In the genomic region with DNA sequence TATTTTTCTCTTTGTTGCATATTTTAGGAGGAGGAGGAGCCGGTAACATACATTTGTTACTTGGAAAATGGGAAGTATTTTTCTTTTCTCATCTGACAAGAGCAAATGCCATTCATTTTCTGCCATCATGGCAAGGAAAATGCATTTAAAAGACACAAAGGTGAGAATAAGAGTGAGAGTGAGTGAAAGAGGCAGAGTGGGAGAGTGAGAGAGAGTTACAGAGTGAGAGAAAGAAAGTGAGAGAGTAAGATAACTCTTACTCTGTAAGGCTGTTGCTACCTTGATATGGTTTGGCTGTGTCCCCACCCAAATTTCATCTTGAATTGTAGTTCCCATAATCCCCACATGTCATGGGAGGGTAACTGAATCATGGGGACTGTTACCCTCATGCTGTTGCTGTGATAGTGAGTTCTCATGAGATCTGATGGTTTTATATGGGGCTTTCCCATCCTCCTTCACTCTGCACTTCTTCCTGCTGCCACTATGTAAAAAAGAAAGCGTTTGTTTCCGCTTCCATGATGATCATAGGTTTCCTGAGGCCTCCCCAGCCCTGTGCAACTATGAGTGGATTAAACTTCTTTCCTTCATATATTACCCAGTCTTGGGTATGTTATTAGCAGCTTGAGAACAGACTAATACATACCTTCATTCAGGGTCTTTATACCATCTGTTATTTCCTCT, we compare ENCODE assay signal across 20 cellular contexts.
DNase-seq lines count a peak whose midpoint lies in the region; ATAC-seq and TF ChIP-seq lines count a peak whose summit lies in the region.
"Had no signal": no experiment of that assay in that cellular context is flagged by ENCODE, and none has a peak within 500 bp of the region (broad histone marks: within the 10 kb centered on the region; RNA-seq: fewer than 3 reads in every experiment).

No MANE protein-coding gene starts in this region.

- no peak overlapping the region for H3K4me2 ChIP-seq in GM23338
- H3K4me2 ChIP-seq: A549; BLaER1 treated with 17β-estradiol and CSF1 and Interleukin-3, amounts not matched to agents 10 nM and 100 nM had no signal

- no peaks in the 10 kb centered on the region for H4K20me1 ChIP-seq in GM23338 (replicated peaks; ENCODE audit: insufficient read depth)
- H4K20me1 ChIP-seq: BLaER1 treated with 17β-estradiol and CSF1 and Interleukin-3, amounts not matched to agents 10 nM and 100 nM had no signal

- TF ChIP-seq EP300 in transverse colon (IDR thresholded peaks at IDR 0.05; ENCODE audit: low read depth): no peak

- no peaks in the 10 kb centered on the region for H3K27me3 Mint-ChIP-seq in GM23338 (ENCODE audit: insufficient read depth, low read depth, poor library complexity)
- no peaks in the 10 kb centered on the region; the same call in 1 of the 2 replicates for H3K27me3 Mint-ChIP-seq in WTC11 (ENCODE audit: low read depth)
- peaks cover 4% of the 10 kb centered on the region for H3K27me3 Mint-ChIP-seq in memory B cell
- H3K27me3 Mint-ChIP-seq: CD4-positive, alpha-beta T cell had no signal

- ATAC-seq in GM23338: no peak
- 0 out of 2 replicates have a peak, but pooled peaks have one; percentile 18 for ATAC-seq in WTC11
- peak; percentile 37 for ATAC-seq in memory B cell (ENCODE audit: low read depth)
- ATAC-seq in GM19023 (IDR thresholded peaks at IDR 0.05; ENCODE audit: unreplicated experiment): no peak

- TF ChIP-seq POLR2A in transverse colon (IDR thresholded peaks at IDR 0.05): no peak

- 0 out of 2 replicates have a peak overlapping the region, but pooled peaks have one; percentile 76 for H2AFZ ChIP-seq in GM23338

- H3K9me3 Mint-ChIP-seq in GM23338: no peaks in the 10 kb centered on the region
- no peaks in the 10 kb centered on the region for H3K9me3 Mint-ChIP-seq in WTC11
- no peaks in the 10 kb centered on the region for H3K9me3 Mint-ChIP-seq in memory B cell
- H3K9me3 Mint-ChIP-seq: CD4-positive, alpha-beta T cell had no signal

- CTCF ChIA-PET in WTC11 (lab: Charles Lee): no interaction called here

- in situ Hi-C loops in transverse colon (cut with MboI; ENCODE audit: low pct_ligation_motif_present in 1 of 4, low pct_unique_long_range_greater_than_20kb in 1 of 4, low sequenced_read_pairs in 3 of 4): no loop called here

- H3K27ac Mint-ChIP-seq in GM23338 (no peak overlapping the region), WTC11 (no peak overlapping the region), memory B cell (no peak overlapping the region)
- H3K27ac Mint-ChIP-seq: CD14-positive monocyte; CD4-positive, alpha-beta T cell had no signal

- no peaks in the 10 kb centered on the region for H3K36me3 ChIP-seq in GM23338 (ENCODE audit: insufficient read depth)
- H3K36me3 ChIP-seq in transverse colon: no peaks in the 10 kb centered on the region
- H3K36me3 ChIP-seq: BE2C; BLaER1 treated with 17β-estradiol and CSF1 and Interleukin-3, amounts not matched to agents 10 nM and 100 nM had no signal

- WGBS in transverse colon (ENCODE audit: low coverage in 1 of 2), 2 donors: 70 to 82% methylated on average over 3 of the region's 3 CpGs

- H3K4me3 Mint-ChIP-seq in GM23338: no peak overlapping the region
- no peak overlapping the region for H3K4me3 Mint-ChIP-seq in WTC11
- H3K4me3 Mint-ChIP-seq in memory B cell: no peak overlapping the region
- H3K4me3 Mint-ChIP-seq: CD14-positive monocyte; CD4-positive, alpha-beta T cell; CD8-positive, alpha-beta memory T cell had no signal

- peak; percentile 21 for TF ChIP-seq CTCF in GM12864 (IDR thresholded peaks at IDR 0.05; ENCODE audit: low read depth, low read length, missing control alignments)
- no peak for TF ChIP-seq CTCF in GM23338 (conservative IDR thresholded peaks at IDR 0.05; ENCODE audit: low read depth in 2 of 2)
- no peak for TF ChIP-seq CTCF in WTC11 (IDR thresholded peaks at IDR 0.05)
- no peak for TF ChIP-seq CTCF in transverse colon (IDR thresholded peaks at IDR 0.05)

- H3K36me3 Mint-ChIP-seq in GM23338 (ENCODE audit: low read depth) (no peaks in the 10 kb centered on the region), WTC11 (no peaks in the 10 kb centered on the region), memory B cell (no peaks in the 10 kb centered on the region)
- H3K36me3 Mint-ChIP-seq: CD14-positive monocyte; CD8-positive, alpha-beta memory T cell had no signal

- no peaks in the 10 kb centered on the region for H3F3A ChIP-seq in GM23338 (replicated peaks; ENCODE audit: low read depth)

- H3K27ac ChIP-seq in GM23338 (ENCODE audit: low read depth) (no peak overlapping the region), transverse colon (no peak overlapping the region)
- H3K27ac ChIP-seq: A549; BLaER1 treated with 17β-estradiol and CSF1 and Interleukin-3, amounts not matched to agents 10 nM and 100 nM had no signal

- intact Hi-C loops in transverse colon (cut with DNase I; ENCODE audit: low total_unique reads): no loop called here

- H3K4me1 Mint-ChIP-seq in GM23338 (no peaks in the 10 kb centered on the region), WTC11 (no peaks in the 10 kb centered on the region), memory B cell (peaks cover 7% of the 10 kb centered on the region)
- H3K4me1 Mint-ChIP-seq: CD14-positive monocyte; CD8-positive, alpha-beta memory T cell had no signal

- POLR2A ChIA-PET in WTC11 (lab: Charles Lee): no interaction called here

- H3K9me3 ChIP-seq in transverse colon: no peaks in the 10 kb centered on the region
- H3K9me3 ChIP-seq: A549; BE2C; BLaER1 treated with 17β-estradiol and CSF1 and Interleukin-3, amounts not matched to agents 10 nM and 100 nM had no signal

- H3K27me3 ChIP-seq in GM23338 (ENCODE audit: insufficient read depth): no peaks in the 10 kb centered on the region
- H3K27me3 ChIP-seq in transverse colon: no peaks in the 10 kb centered on the region
- H3K27me3 ChIP-seq: BE2C; BLaER1 treated with 17β-estradiol and CSF1 and Interleukin-3, amounts not matched to agents 10 nM and 100 nM had no signal

- H3K4me3 ChIP-seq in GM12864 (ENCODE audit: low read depth, low read length) (no peak overlapping the region), GM23338 (no peak overlapping the region), transverse colon (no peak overlapping the region)
- H3K4me3 ChIP-seq: A549; BLaER1 treated with 17β-estradiol and CSF1 and Interleukin-3, amounts not matched to agents 10 nM and 100 nM had no signal

- no peaks in the 10 kb centered on the region; the same call in 1 of the 2 replicates for H3K9me2 ChIP-seq in GM23338 (ENCODE audit: insufficient read depth)

- no peak for DNase-seq in GM12864 (ENCODE audit: low read depth)
- DNase-seq in GM23338 (ENCODE audit: low spot score): no peak
- no peak for DNase-seq in WTC11 (ENCODE audit: low spot score)
- no peak for DNase-seq in memory B cell (ENCODE audit: low spot score in 2 of 2)
- DNase-seq in transverse colon: no peak
- DNase-seq in activated CD4-positive, CD25-positive, alpha-beta regulatory T cell (lab: John Stamatoyannopoulos, UW): no peak
- DNase-seq: 8988T; ACHN; AML-193; BE2C; CD4-positive, alpha-beta T cell; CD8-positive, alpha-beta memory T cell; DMS 273 treated with DMSO at 0.1 percent for 48 hours; DND-41; H7; HCEC 1CT had no signal

- H3K79me2 ChIP-seq in GM23338 (replicated peaks; ENCODE audit: insufficient read depth): no peaks in the 10 kb centered on the region

- no peaks in the 10 kb centered on the region for H3K4me1 ChIP-seq in GM23338 (ENCODE audit: insufficient read depth)
- H3K4me1 ChIP-seq in transverse colon: no peaks in the 10 kb centered on the region
- H3K4me1 ChIP-seq: A549; BLaER1 treated with 17β-estradiol and CSF1 and Interleukin-3, amounts not matched to agents 10 nM and 100 nM had no signal

TF ChIP-seq in GM23338, 12 proteins besides CTCF, POLR2A, EP300 and RAD21 (continues in another document):
- TF ChIP-seq POLR2AphosphoS5 (IDR thresholded peaks at IDR 0.05; ENCODE audit: low read depth) (no peak), EZH2phosphoT487 (IDR thresholded peaks at IDR 0.05; ENCODE audit: unreplicated experiment) (no peak), NANOG (IDR thresholded peaks at IDR 0.05; ENCODE audit: borderline replicate concordance) (no peak), ZNF114 (CRISPR knock-in tag; IDR thresholded peaks at IDR 0.05) (no peak), EZH2 (IDR thresholded peaks at IDR 0.05; ENCODE audit: low read depth, unreplicated experiment) (no peak)
- TF ChIP-seq, protein P1, sequence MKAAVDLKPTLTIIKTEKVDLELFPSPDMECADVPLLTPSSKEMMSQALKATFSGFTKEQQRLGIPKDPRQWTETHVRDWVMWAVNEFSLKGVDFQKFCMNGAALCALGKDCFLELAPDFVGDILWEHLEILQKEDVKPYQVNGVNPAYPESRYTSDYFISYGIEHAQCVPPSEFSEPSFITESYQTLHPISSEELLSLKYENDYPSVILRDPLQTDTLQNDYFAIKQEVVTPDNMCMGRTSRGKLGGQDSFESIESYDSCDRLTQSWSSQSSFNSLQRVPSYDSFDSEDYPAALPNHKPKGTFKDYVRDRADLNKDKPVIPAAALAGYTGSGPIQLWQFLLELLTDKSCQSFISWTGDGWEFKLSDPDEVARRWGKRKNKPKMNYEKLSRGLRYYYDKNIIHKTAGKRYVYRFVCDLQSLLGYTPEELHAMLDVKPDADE (IDR thresholded peaks at IDR 0.05): no peak

TF ChIP-seq in WTC11, 78 proteins besides CTCF, POLR2A, EP300 and RAD21 (continues in another document):
- TF ChIP-seq SOX15 (CRISPR knock-in tag; IDR thresholded peaks at IDR 0.05) (no peak), FOXP1 (CRISPR knock-in tag; IDR thresholded peaks at IDR 0.05; ENCODE audit: borderline replicate concordance) (no peak), ZNF396 (CRISPR knock-in tag; IDR thresholded peaks at IDR 0.05; ENCODE audit: borderline replicate concordance) (no peak), TEAD1 (CRISPR knock-in tag; IDR thresholded peaks at IDR 0.05) (no peak), HMGA2 (CRISPR knock-in tag; IDR thresholded peaks at IDR 0.05) (no peak), KAT7 (CRISPR knock-in tag; IDR thresholded peaks at IDR 0.05; ENCODE audit: borderline replicate concordance) (no peak), MYBL2 (CRISPR knock-in tag; IDR thresholded peaks at IDR 0.05) (no peak)

Comparison
In these comparisons a context has a peak if more than half of its experiments do, and no peak if none do; other contexts are left out.
1. ATAC-seq: peak in WTC11 (single experiment) and memory B cell (single experiment); none in GM23338 (single experiment) and GM19023 (single experiment).